ENCODE assay signal across 21 cellular contexts in genomic region chr17:28675485-28675884, GRCh38. TPM values are rescaled to one million over a fixed set of nuclear protein-coding genes. Genes with fewer than 3 reads are reported as not detected.
DNase-seq lines count a peak whose midpoint lies in the region; ATAC-seq and TF ChIP-seq lines count a peak whose summit lies in the region.
"Had no signal": no experiment of that assay in that cellular context is flagged by ENCODE, and none has a peak within 500 bp of the region (broad histone marks: within the 10 kb centered on the region; RNA-seq: fewer than 3 reads in every experiment).

No MANE protein-coding gene starts in this region.

- no peak overlapping the region for H4K8ac ChIP-seq in trophoblast cell (ENCODE audit: low read depth, low read length)

- H4K91ac ChIP-seq in trophoblast cell (ENCODE audit: low read depth, low read length) = no peak overlapping the region

- H3K4me1 ChIP-seq in trophoblast cell (ENCODE audit: control insufficient read depth in 1 of 2, insufficient read depth in 2 of 2, low read length in 2 of 2) = no peaks in the 10 kb centered on the region
- H3K4me1 ChIP-seq: BLaER1 treated with 17β-estradiol and CSF1 and Interleukin-3, amounts not matched to agents 10 nM and 100 nM; SJCRH30 had no signal

- H3K9ac ChIP-seq in trophoblast cell (ENCODE audit: low read length) = no peak overlapping the region
- H3K9ac ChIP-seq: BLaER1 treated with 17β-estradiol and CSF1 and Interleukin-3, amounts not matched to agents 10 nM and 100 nM had no signal

- no peak overlapping the region for H2BK120ac ChIP-seq in trophoblast cell (ENCODE audit: insufficient read depth, low read length, poor library complexity)

- peaks cover 61 to 79% of the 10 kb centered on the region in 2 experiments for H3K36me3 ChIP-seq in trophoblast cell (ENCODE audit: control insufficient read depth in 1 of 2, insufficient read depth in 2 of 2, low read length in 2 of 2)

- no peak overlapping the region for H3K14ac ChIP-seq in trophoblast cell (ENCODE audit: low read length)

- no peaks in the 10 kb centered on the region for H3K9me3 ChIP-seq in trophoblast cell (ENCODE audit: insufficient read depth, low read depth, low read length)
- H3K9me3 ChIP-seq: BLaER1 treated with 17β-estradiol and CSF1 and Interleukin-3, amounts not matched to agents 10 nM and 100 nM; SJCRH30 had no signal

- no peak overlapping the region for H4K12ac ChIP-seq in trophoblast cell (ENCODE audit: low read depth, low read length)

- no peak for ATAC-seq in GM19023 (IDR thresholded peaks at IDR 0.05; ENCODE audit: unreplicated experiment)
- ATAC-seq: Right ventricle myocardium inferior had no signal

- no CpG with 5 or more reads among the region's 4 CpGs for WGBS in trophoblast cell (ENCODE audit: extremely low coverage, insufficient coverage, insufficient read length)

- no peak for TF ChIP-seq CTCF in VCaP (conservative IDR thresholded peaks at IDR 0.05)

- H3K4ac ChIP-seq in trophoblast cell (ENCODE audit: low read depth, low read length) = no peak overlapping the region

- intact Hi-C loops in posterior cingulate gyrus (cut with DNase I) = no loop called here

- no peaks in the 10 kb centered on the region for H3K79me2 ChIP-seq in trophoblast cell (ENCODE audit: control insufficient read depth, insufficient read depth, low read length, poor library complexity)

- no peak overlapping the region for H3K18ac ChIP-seq in trophoblast cell (ENCODE audit: low read length)

- no peaks in the 10 kb centered on the region for H3K79me1 ChIP-seq in trophoblast cell (ENCODE audit: low read length)

- DNase-seq in GM03348 (ENCODE audit: low spot score) (peak; percentile 49), fibroblast of peridontal ligament (ENCODE audit: extremely low read depth) (peak; percentile 43), trophoblast cell (peak; percentile 16 to 80), HK-2 (ENCODE audit: unreplicated experiment) (no peak), posterior cingulate gyrus (no peak)
- DNase-seq: AML-193; CD4-positive, alpha-beta T cell; NCI-H146; NCI-H2029; NCI-H446; NCI-H524 treated with DMSO at 0.1 percent for 48 hours; NK-92 treated with Interleukin-12 subunit alpha and Interleukin-12 subunit beta, amount 100 ng/mL, for 24 hours; SJCRH30 had no signal

- no peak overlapping the region for H2BK5ac ChIP-seq in trophoblast cell (ENCODE audit: low read depth, low read length, poor library complexity)

- no peak overlapping the region for H3K23ac ChIP-seq in trophoblast cell (ENCODE audit: low read length)

- H3K4me2 ChIP-seq in trophoblast cell (ENCODE audit: low read length) = no peak overlapping the region
- H3K4me2 ChIP-seq: BLaER1 treated with 17β-estradiol and CSF1 and Interleukin-3, amounts not matched to agents 10 nM and 100 nM; PC-9 had no signal

- no peak overlapping the region for H2BK12ac ChIP-seq in trophoblast cell (ENCODE audit: low read length)

- no peaks in the 10 kb centered on the region for H3K27me3 ChIP-seq in trophoblast cell (ENCODE audit: insufficient read depth, low read length)
- H3K27me3 ChIP-seq: BLaER1 treated with 17β-estradiol and CSF1 and Interleukin-3, amounts not matched to agents 10 nM and 100 nM; SJCRH30 had no signal

- H2AK5ac ChIP-seq in trophoblast cell (ENCODE audit: low read length) = no peak overlapping the region

- no peak overlapping the region for H2AFZ ChIP-seq in trophoblast cell (ENCODE audit: insufficient read depth, low read length, poor library complexity)
- H2AFZ ChIP-seq: PC-9 had no signal

- H3K27ac ChIP-seq in VCaP = peak overlapping the region; percentile 57
- H3K27ac ChIP-seq in trophoblast cell (ENCODE audit: low read depth, low read length) = no peak overlapping the region
- H3K27ac ChIP-seq: BLaER1 treated with 17β-estradiol and CSF1 and Interleukin-3, amounts not matched to agents 10 nM and 100 nM; HL-60; PC-9; SJCRH30 had no signal

- no peak overlapping the region for H3K4me3 ChIP-seq in trophoblast cell (ENCODE audit: low read depth, low read length)
- H3K4me3 ChIP-seq: BLaER1 treated with 17β-estradiol and CSF1 and Interleukin-3, amounts not matched to agents 10 nM and 100 nM; K562; PC-9; SJCRH30 had no signal

RNA-seq across cellular contexts. Expression of gene SUPT6H, which starts 13.5 kb away (rescaled TPM):
- polyA plus RNA-seq in trophoblast cell (2013) = 51.2 and 51.7 TPM in 2 replicates

RNA-seq across cellular contexts. Expression of gene SDF2, which starts 13.8 kb away (rescaled TPM):
- 80.9 and 82.7 TPM in 2 replicates for polyA plus RNA-seq in trophoblast cell (2013)

RNA-seq across cellular contexts. Expression of gene BLTP2, which starts 30.5 kb away (rescaled TPM):
- 79.4 and 79.9 TPM in 2 replicates for polyA plus RNA-seq in trophoblast cell (2013)

RNA-seq across cellular contexts. Expression of gene PROCA1, which starts 36.2 kb away (rescaled TPM):
- 5.4 and 5.7 TPM in 2 replicates for polyA plus RNA-seq in trophoblast cell (2013)

RNA-seq across cellular contexts. Expression of gene RAB34, which starts 42.2 kb away (rescaled TPM):
- 107 and 110 TPM in 2 replicates for polyA plus RNA-seq in trophoblast cell (2013)
- polyA plus RNA-seq: HepG2 had no signal

Comparison
In these comparisons a context has a peak if more than half of its experiments do, and no peak if none do; other contexts are left out.
1. DNase-seq: peak in GM03348 (single experiment), fibroblast of peridontal ligament (single experiment) and trophoblast cell (2 of 2); none in HK-2 (single experiment) and posterior cingulate gyrus (0 of 10).